11 cellular contexts compared by ENCODE assay signal in the genomic region with DNA sequence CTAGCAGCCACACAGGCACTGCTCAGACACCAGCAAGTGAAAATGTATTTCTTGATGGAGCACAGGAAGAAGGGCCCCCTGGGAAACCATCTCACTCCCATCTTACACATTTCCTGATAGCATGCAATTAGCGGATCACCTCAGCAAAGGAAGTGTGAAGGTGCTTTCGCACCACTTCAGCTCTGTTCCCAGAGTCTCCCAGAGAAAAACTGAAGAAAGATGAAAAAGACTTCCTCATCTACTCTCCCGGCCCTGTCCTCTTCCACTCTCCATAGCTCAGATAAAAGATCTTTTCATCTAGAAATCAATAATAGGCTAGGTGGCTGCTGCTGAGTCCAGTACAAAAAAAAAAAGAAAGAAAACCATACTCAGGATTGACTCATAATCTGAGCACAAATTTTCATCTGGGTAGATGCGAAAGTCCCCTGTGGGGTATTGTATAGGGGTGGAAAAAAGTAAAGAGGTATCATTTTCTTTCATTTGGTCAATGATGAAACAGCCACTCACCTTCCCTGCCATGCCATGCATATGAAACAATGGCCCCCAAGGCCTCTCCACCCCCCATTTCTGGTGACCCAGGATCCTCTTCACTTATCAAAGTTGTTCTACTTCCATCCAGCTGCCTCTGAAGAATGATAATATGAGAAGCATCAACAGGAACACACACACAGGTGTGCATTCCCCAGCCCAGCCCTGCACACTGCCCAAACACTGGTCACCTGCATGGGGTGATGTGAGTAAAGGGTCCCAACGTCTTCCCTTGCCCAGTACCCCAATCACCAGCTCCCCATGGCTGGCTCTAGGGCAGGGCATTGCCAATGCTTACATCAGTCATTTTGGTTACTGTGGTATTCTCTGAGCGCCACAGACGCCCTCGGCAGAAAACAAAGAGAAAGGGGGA. TPM values are rescaled to one million over a fixed set of nuclear protein-coding genes. Genes with fewer than 3 reads are reported as not detected.
DNase-seq lines count a peak whose midpoint lies in the region; ATAC-seq and TF ChIP-seq lines count a peak whose summit lies in the region.
"Had no signal": no experiment of that assay in that cellular context is flagged by ENCODE, and none has a peak within 500 bp of the region (broad histone marks: within the 10 kb centered on the region; RNA-seq: fewer than 3 reads in every experiment).

No MANE protein-coding gene starts in this region.

- in situ Hi-C loops in GM13977 (cut with MboI; ENCODE audit: low pct_unique_long_range_greater_than_20kb, low sequenced_read_pairs, unreplicated experiment), result loop anchor here (5.0 kb wide), 1 partner anchor 243 kb away; no protein-coding TSS in a partner anchor

- ATAC-seq in GM19351 (IDR thresholded peaks at IDR 0.05; ENCODE audit: unreplicated experiment) (peak; percentile 61), HG02970 (IDR thresholded peaks at IDR 0.05; ENCODE audit: low FRiP score, unreplicated experiment) (peak; percentile 68)
- peak; percentile 81 for ATAC-seq in activated CD8-positive, alpha-beta T cell treated with anti-CD3 and anti-CD28 coated beads for 36 hours

- peak overlapping the region; percentile 87 for H3K27ac Mint-ChIP-seq in activated CD8-positive, alpha-beta T cell treated with anti-CD3 and anti-CD28 coated beads for 36 hours
- no peak overlapping the region for H3K27ac Mint-ChIP-seq in immature natural killer cell

- peaks cover 37% of the 10 kb centered on the region for H3K36me3 Mint-ChIP-seq in activated CD8-positive, alpha-beta T cell treated with anti-CD3 and anti-CD28 coated beads for 36 hours (ENCODE audit: low read depth)
- peaks cover 24 to 53% (median 31%) of the 10 kb centered on the region in 3 donors for H3K36me3 Mint-ChIP-seq in immature natural killer cell

- no peaks in the 10 kb centered on the region for H3K27me3 Mint-ChIP-seq in activated CD8-positive, alpha-beta T cell treated with anti-CD3 and anti-CD28 coated beads for 36 hours
- no peaks in the 10 kb centered on the region for H3K27me3 Mint-ChIP-seq in immature natural killer cell (ENCODE audit: low read depth in 3 of 3)

- CTCF ChIA-PET in activated CD8-positive, alpha-beta T cell treated with anti-CD3 and anti-CD28 coated beads for 36 hours (lab: Charles Lee), result interaction anchor here (0.9 to 3.3 kb wide), 6 partner anchors 7 to 240 kb away, joined by 3 to 26 read pairs (median 4); partner anchors contain the start of gene CREB3L2

- TF ChIP-seq CTCF in GM13977 (IDR thresholded peaks at IDR 0.05; ENCODE audit: extremely low read depth, insufficient read depth, missing control alignments), result no peak
- TF ChIP-seq CTCF in activated CD8-positive, alpha-beta T cell treated with anti-CD3 and anti-CD28 coated beads for 36 hours (IDR thresholded peaks at IDR 0.05), result no peak

- H3K9me3 Mint-ChIP-seq in activated CD8-positive, alpha-beta T cell treated with anti-CD3 and anti-CD28 coated beads for 36 hours, result no peaks in the 10 kb centered on the region
- no peaks in the 10 kb centered on the region for H3K9me3 Mint-ChIP-seq in immature natural killer cell

- H3K4me1 Mint-ChIP-seq in activated CD8-positive, alpha-beta T cell treated with anti-CD3 and anti-CD28 coated beads for 36 hours (ENCODE audit: low read depth), result peaks cover 30% of the 10 kb centered on the region
- peaks cover 19 to 21% of the 10 kb centered on the region in 2 donors for H3K4me1 Mint-ChIP-seq in immature natural killer cell

- POLR2A ChIA-PET in activated CD8-positive, alpha-beta T cell treated with anti-CD3 and anti-CD28 coated beads for 36 hours (lab: Charles Lee), result no interaction called here

- H3K4me3 Mint-ChIP-seq in activated CD8-positive, alpha-beta T cell treated with anti-CD3 and anti-CD28 coated beads for 36 hours, result no peak overlapping the region
- H3K4me3 Mint-ChIP-seq in immature natural killer cell, result no peak overlapping the region

- DNase-seq in GM13977 (ENCODE audit: low spot score) (peak; percentile 56), NCI-H1417 treated with DMSO at 0.1 percent for 48 hours (lab: John Stamatoyannopoulos, UW) (no peak), immature natural killer cell (no peak), ecto neural progenitor cell (ENCODE audit: low spot score) (no peak)
- DNase-seq in activated CD8-positive, alpha-beta T cell treated with anti-CD3 and anti-CD28 coated beads for 36 hours, result peak; percentile 68
- no peak for DNase-seq in central memory CD4-positive, alpha-beta T cell
- DNase-seq: DMS79, foreskin fibroblast had no signal

- intact Hi-C loops in activated CD8-positive, alpha-beta T cell treated with anti-CD3 and anti-CD28 coated beads for 36 hours (cut with micrococcal nuclease), result loop anchor here (5.0 kb wide), 2 partner anchors 48 to 288 kb away; partner anchors contain the start of gene DGKI

RNA-seq across cellular contexts. Expression of gene DGKI, which starts 48.8 kb away (rescaled TPM):
- total RNA-seq in activated CD8-positive, alpha-beta T cell treated with anti-CD3 and anti-CD28 coated beads for 36 hours, result under 1 TPM; 0.38 to 0.65 TPM
- polyA plus RNA-seq in immature natural killer cell, result not detected
- total RNA-seq: HT-29 had no signal

Comparison
In these comparisons a context has a peak if more than half of its experiments do, and no peak if none do; other contexts are left out.
1. DNase-seq: peak in GM13977 (single experiment) and activated CD8-positive, alpha-beta T cell treated with anti-CD3 and anti-CD28 coated beads for 36 hours (single experiment); none in NCI-H1417 treated with DMSO at 0.1 percent for 48 hours (single experiment), immature natural killer cell (0 of 3), central memory CD4-positive, alpha-beta T cell (single experiment) and ecto neural progenitor cell (single experiment).
2. Peak in every context shown above with its lines, with median percentiles within 50 percentile points of each other: ATAC-seq.